ENCODE assay signal across 9 cellular contexts in genomic region chr7:106552645-106553445, GRCh38.
DNase-seq lines count a peak whose midpoint lies in the region; ATAC-seq, FAIRE-seq and TF ChIP-seq lines count a peak whose summit lies in the region.
"Had no signal": no experiment of that assay in that cellular context is flagged by ENCODE, and none has a peak within 500 bp of the region (broad histone marks: within the 10 kb centered on the region; RNA-seq: fewer than 3 reads in every experiment).

No MANE protein-coding gene starts in this region.

- ATAC-seq in GM18499 (IDR thresholded peaks at IDR 0.05; ENCODE audit: insufficient read depth, unreplicated experiment) = peak; percentile 89
- ATAC-seq in GM21423 (IDR thresholded peaks at IDR 0.05; ENCODE audit: unreplicated experiment) = peak; percentile 98
- peak; percentile 98 for ATAC-seq in HG03342 (IDR thresholded peaks at IDR 0.05; ENCODE audit: unreplicated experiment)
- ATAC-seq in SK-N-SH treated with all-trans-retinoic acid at 6 μM for 48 hours = no peak

- no peak for FAIRE-seq in RCC 7860 (lab: Jason Lieb, UNC)

- H3K27me3 Mint-ChIP-seq in dendritic cell treated with granulocyte-macrophage colony-stimulating factor and Interleukin-4, amounts not matched to agents 40 ng/mL and 50 ng/mL, for 4 days = peaks cover 5% of the 10 kb centered on the region
- no peaks in the 10 kb centered on the region for H3K27me3 Mint-ChIP-seq in Calu3 (ENCODE audit: unreplicated experiment)

- no peak overlapping the region for H3K4me3 Mint-ChIP-seq in dendritic cell treated with granulocyte-macrophage colony-stimulating factor and Interleukin-4, amounts not matched to agents 40 ng/mL and 50 ng/mL, for 4 days
- no peak overlapping the region for H3K4me3 Mint-ChIP-seq in Calu3 (ENCODE audit: low read depth, unreplicated experiment)

- DNase-seq in Calu3 (no peak), NCI-H1436 treated with DMSO at 0.1 percent for 48 hours (lab: John Stamatoyannopoulos, UW) (no peak), RCC 7860 (ENCODE audit: low spot score) (no peak)
- DNase-seq: NCI-H1417 treated with DMSO at 0.1 percent for 48 hours had no signal

- H3K4me1 Mint-ChIP-seq in dendritic cell treated with granulocyte-macrophage colony-stimulating factor and Interleukin-4, amounts not matched to agents 40 ng/mL and 50 ng/mL, for 4 days (ENCODE audit: low read depth) = peaks cover 49% of the 10 kb centered on the region
- no peaks in the 10 kb centered on the region for H3K4me1 Mint-ChIP-seq in Calu3 (ENCODE audit: low read depth, unreplicated experiment)

- peaks cover 8% of the 10 kb centered on the region for H3K9me3 Mint-ChIP-seq in dendritic cell treated with granulocyte-macrophage colony-stimulating factor and Interleukin-4, amounts not matched to agents 40 ng/mL and 50 ng/mL, for 4 days
- peaks cover 2% of the 10 kb centered on the region for H3K9me3 Mint-ChIP-seq in Calu3 (ENCODE audit: low read depth, unreplicated experiment)

- intact Hi-C loops in dendritic cell treated with granulocyte-macrophage colony-stimulating factor and Interleukin-4, amounts not matched to agents 40 ng/mL and 50 ng/mL, for 4 days (cut with micrococcal nuclease) = loop anchor here (5.0 kb wide), 1 partner anchor 44 kb away; no protein-coding TSS in a partner anchor
- intact Hi-C loops in Calu3 (cut with micrococcal nuclease; ENCODE audit: unreplicated experiment) = no loop called here

- H3K27ac Mint-ChIP-seq in dendritic cell treated with granulocyte-macrophage colony-stimulating factor and Interleukin-4, amounts not matched to agents 40 ng/mL and 50 ng/mL, for 4 days = peak overlapping the region; percentile 96
- H3K27ac Mint-ChIP-seq in Calu3 (ENCODE audit: unreplicated experiment) = no peak overlapping the region

- peaks cover 4% of the 10 kb centered on the region for H3K36me3 Mint-ChIP-seq in dendritic cell treated with granulocyte-macrophage colony-stimulating factor and Interleukin-4, amounts not matched to agents 40 ng/mL and 50 ng/mL, for 4 days (ENCODE audit: low read depth)
- H3K36me3 Mint-ChIP-seq in Calu3 (ENCODE audit: insufficient read depth, unreplicated experiment) = no peaks in the 10 kb centered on the region

- CTCF ChIA-PET in Calu3 (lab: Charles Lee) = no interaction called here

- no peak for TF ChIP-seq CTCF in Calu3 (IDR thresholded peaks at IDR 0.05; ENCODE audit: unreplicated experiment)

- no TSS peak for BruUV-seq in Calu3 (replicated peaks; lab: Mats Ljungman, UMichigan)

TF ChIP-seq in SK-N-SH treated with all-trans-retinoic acid at 6 μM for 48 hours, 23 proteins besides CTCF, POLR2A, EP300 and RAD21:
- TF ChIP-seq RARB (CRISPR knock-in tag; IDR thresholded peaks at IDR 0.05) = no peak
- TF ChIP-seq ISL1 (CRISPR knock-in tag; IDR thresholded peaks at IDR 0.05) = no peak
- TF ChIP-seq GLIS3 (CRISPR knock-in tag; IDR thresholded peaks at IDR 0.05) = no peak
- no peak for TF ChIP-seq ZNF565 (CRISPR knock-in tag; conservative IDR thresholded peaks at IDR 0.05; ENCODE audit: low read depth)
- no peak for TF ChIP-seq POU6F1 (CRISPR knock-in tag; IDR thresholded peaks at IDR 0.05; ENCODE audit: borderline replicate concordance, low read depth)
- no peak for TF ChIP-seq CREB5 (CRISPR knock-in tag; IDR thresholded peaks at IDR 0.05; ENCODE audit: low read depth)
- no peak for TF ChIP-seq TOX (CRISPR knock-in tag; IDR thresholded peaks at IDR 0.05; ENCODE audit: borderline replicate concordance)
- no peak for TF ChIP-seq TSHZ2 (CRISPR knock-in tag; IDR thresholded peaks at IDR 0.05)
- no peak for TF ChIP-seq BACH2 (CRISPR knock-in tag; IDR thresholded peaks at IDR 0.05; ENCODE audit: borderline replicate concordance)
- no peak for TF ChIP-seq CSRNP3 (CRISPR knock-in tag; IDR thresholded peaks at IDR 0.05)
- TF ChIP-seq ARNTL (CRISPR knock-in tag; IDR thresholded peaks at IDR 0.05; ENCODE audit: borderline replicate concordance, low read depth) = no peak
- no peak for TF ChIP-seq PPARA (CRISPR knock-in tag; IDR thresholded peaks at IDR 0.05; ENCODE audit: borderline replicate concordance)
- TF ChIP-seq ESRRG (CRISPR knock-in tag; IDR thresholded peaks at IDR 0.05) = no peak
- no peak for TF ChIP-seq PATZ1 (CRISPR knock-in tag; IDR thresholded peaks at IDR 0.05; ENCODE audit: borderline replicate concordance)
